ENCODE assay signal across 28 cellular contexts in genomic region chr12:57470286-57470969, GRCh38. TPM values are rescaled to one million over a fixed set of nuclear protein-coding genes. Genes with fewer than 3 reads are reported as not detected.
DNase-seq lines count a peak whose midpoint lies in the region; ATAC-seq, FAIRE-seq and TF ChIP-seq lines count a peak whose summit lies in the region.
"Had no signal": no experiment of that assay in that cellular context is flagged by ENCODE, and none has a peak within 500 bp of the region (broad histone marks: within the 10 kb centered on the region; RNA-seq: fewer than 3 reads in every experiment).

No MANE protein-coding gene starts in this region.

- no peak overlapping the region for H3K4ac ChIP-seq in neuronal stem cell (ENCODE audit: low read length)

- H2BK5ac ChIP-seq in neuronal stem cell (ENCODE audit: low read length) = no peak overlapping the region

- WGBS in neuronal stem cell (ENCODE audit: extremely low coverage in 2 of 2, insufficient read length in 2 of 2, insufficient replicate concordance in 1 of 2), 2 donors = no CpG with 5 or more reads among the region's 14 CpGs

- no peak for DNase-seq in CD4-positive, alpha-beta T cell
- DNase-seq in HTR-8/SVneo (ENCODE audit: insufficient read length, low spot score) (no peak), ecto neural progenitor cell (ENCODE audit: low spot score) (peak; percentile 40), neuronal stem cell (ENCODE audit: low spot score) (no peak), MM.1S (no peak)
- DNase-seq in CD4-positive, alpha-beta memory T cell = no peak
- DNase-seq: BE2C; Calu3; DMS153; MV-4-11; NCI-H1105 treated with DMSO at 0.1 percent for 48 hours; NCI-H2029 treated with DMSO at 0.1 percent for 48 hours; NCI-H226; NCI-H510A treated with DMSO at 0.1 percent for 48 hours; NCI-H748 treated with DMSO at 0.1 percent for 48 hours; NK-92 treated with Interleukin-12 subunit alpha and Interleukin-12 subunit beta, amount 100 ng/mL, for 24 hours; SJCRH30 had no signal

- H3K9ac ChIP-seq in neuronal stem cell (ENCODE audit: low read depth, low read length, poor library complexity) (no peak overlapping the region), MM.1S (ENCODE audit: low read length) (no peak overlapping the region)

- CTCF ChIA-PET in CD4-positive, alpha-beta T cell (lab: Charles Lee) = no interaction called here
- CTCF ChIA-PET in CD4-positive, alpha-beta memory T cell (lab: Charles Lee; ENCODE audit: partially characterized antibody) = interaction anchor here (0.7 to 1.7 kb wide), 3 partner anchors 9 to 150 kb away, joined by 3 to 7 read pairs (median 4); no protein-coding TSS in a partner anchor

- H3K27ac ChIP-seq in CD4-positive, alpha-beta T cell (ENCODE audit: low read depth, low read length) = peak overlapping the region; percentile 40
- H3K27ac ChIP-seq in neuronal stem cell (replicated peaks; ENCODE audit: low read length) = no peak overlapping the region
- H3K27ac ChIP-seq in MM.1S (ENCODE audit: low read length) = no peak overlapping the region
- H3K27ac ChIP-seq in CD4-positive, alpha-beta memory T cell (ENCODE audit: low read depth, low read length) = no peak overlapping the region
- H3K27ac ChIP-seq: A549, HL-60, SJCRH30 had no signal

- no peak for TF ChIP-seq CTCF in CD4-positive, alpha-beta T cell (IDR thresholded peaks at IDR 0.05)
- TF ChIP-seq CTCF in MM.1S (IDR thresholded peaks at IDR 0.05; ENCODE audit: low read length) = no peak

- peaks cover 62% of the 10 kb centered on the region for H3K4me1 Mint-ChIP-seq in CD4-positive, alpha-beta T cell (ENCODE audit: low read depth)
- H3K4me1 Mint-ChIP-seq in CD4-positive, alpha-beta memory T cell = peaks cover 22 to 45% (median 32%) of the 10 kb centered on the region in 4 donors

- no peak overlapping the region for H4K91ac ChIP-seq in neuronal stem cell (ENCODE audit: low read depth, low read length, poor library complexity)

- H3K4me3 ChIP-seq in neuronal stem cell (ENCODE audit: low read length in 2 of 2) = no peak overlapping the region
- no peak overlapping the region for H3K4me3 ChIP-seq in MM.1S (ENCODE audit: low read length)
- no peak overlapping the region for H3K4me3 ChIP-seq in CD4-positive, alpha-beta memory T cell (ENCODE audit: low read length in 2 of 2)
- H3K4me3 ChIP-seq: A549, SJCRH30 had no signal

- POLR2A ChIA-PET in CD4-positive, alpha-beta T cell (lab: Charles Lee) = interaction anchor here (0.9 to 2.7 kb wide), 3 partner anchors 9 to 11 kb away, joined by 3 to 9 read pairs (median 8); partner anchors contain the start of genes ARHGAP9 and GLI1
- POLR2A ChIA-PET in CD4-positive, alpha-beta memory T cell (lab: Charles Lee; ENCODE audit: partially characterized antibody) = interaction anchor here (0.8 to 3.5 kb wide), 6 partner anchors 7 to 284 kb away, joined by 3 to 22 read pairs (median 5); partner anchors contain the start of genes ARHGAP9, GLI1 and MARCHF9

- no peak overlapping the region for H2AK5ac ChIP-seq in neuronal stem cell (ENCODE audit: low read depth, low read length)

- H4K8ac ChIP-seq in neuronal stem cell (ENCODE audit: low read depth, low read length) = no peak overlapping the region

- no peaks in the 10 kb centered on the region for H3K4me1 ChIP-seq in neuronal stem cell (ENCODE audit: control insufficient read depth in 2 of 2, insufficient read depth in 1 of 2, low read depth in 1 of 2, low read length in 2 of 2)
- H3K4me1 ChIP-seq in MM.1S (ENCODE audit: low read length) = no peaks in the 10 kb centered on the region
- H3K4me1 ChIP-seq in CD4-positive, alpha-beta memory T cell (ENCODE audit: insufficient read depth, low read length) = peaks cover 42% of the 10 kb centered on the region
- H3K4me1 ChIP-seq: A549, BE2C, SJCRH30 had no signal

- intact Hi-C loops in CD4-positive, alpha-beta T cell (cut with DNase I, micrococcal nuclease) = no loop called here
- intact Hi-C loops in CD4-positive, alpha-beta memory T cell (cut with micrococcal nuclease) = no loop called here

- H3K36me3 ChIP-seq in neuronal stem cell (replicated peaks in 1 of 2; ENCODE audit: control insufficient read depth in 2 of 2, insufficient read depth in 2 of 2, low read length in 2 of 2) (no peaks in the 10 kb centered on the region), MM.1S (replicated peaks; ENCODE audit: insufficient read depth, low read length) (no peaks in the 10 kb centered on the region)
- peaks cover 59% of the 10 kb centered on the region for H3K36me3 ChIP-seq in CD4-positive, alpha-beta memory T cell (ENCODE audit: insufficient read depth, low read length)
- H3K36me3 ChIP-seq: BE2C had no signal

- ATAC-seq in CD4-positive, alpha-beta T cell (ENCODE audit: poor library complexity) = no peak
- ATAC-seq in GM21447 (IDR thresholded peaks at IDR 0.05; ENCODE audit: unreplicated experiment) = no peak
- ATAC-seq in HG03045 (IDR thresholded peaks at IDR 0.05; ENCODE audit: unreplicated experiment) = no peak
- ATAC-seq: A549, Panc1 had no signal

- H3K27ac Mint-ChIP-seq in CD4-positive, alpha-beta T cell = no peak overlapping the region
- H3K27ac Mint-ChIP-seq in CD4-positive, alpha-beta memory T cell = peak overlapping the region in 1 of 7 donors; percentile 77
- H3K27ac Mint-ChIP-seq: IgD-negative memory B cell had no signal

- no peaks in the 10 kb centered on the region for H3K27me3 Mint-ChIP-seq in CD4-positive, alpha-beta T cell
- no peaks in the 10 kb centered on the region for H3K27me3 Mint-ChIP-seq in CD4-positive, alpha-beta memory T cell
- H3K27me3 Mint-ChIP-seq: IgD-negative memory B cell had no signal

- H3K4me3 Mint-ChIP-seq in CD4-positive, alpha-beta T cell = no peak overlapping the region
- no peak overlapping the region for H3K4me3 Mint-ChIP-seq in CD4-positive, alpha-beta memory T cell
- H3K4me3 Mint-ChIP-seq: IgD-negative memory B cell had no signal

- peak overlapping the region; percentile 8 for H2BK15ac ChIP-seq in neuronal stem cell (ENCODE audit: low read length)

- H3K36me3 Mint-ChIP-seq in CD4-positive, alpha-beta T cell (ENCODE audit: low read depth) = peaks cover 75% of the 10 kb centered on the region
- H3K36me3 Mint-ChIP-seq in CD4-positive, alpha-beta memory T cell = peaks cover 44 to 56% of the 10 kb centered on the region in 2 donors

- no peaks in the 10 kb centered on the region for H3K9me3 ChIP-seq in CD4-positive, alpha-beta T cell (ENCODE audit: control insufficient read depth, low read length)
- peaks cover 2 to 4% of the 10 kb centered on the region in 2 donors for H3K9me3 ChIP-seq in neuronal stem cell (replicated peaks in 1 of 2; ENCODE audit: control insufficient read depth in 2 of 2, insufficient read depth in 1 of 2, low read depth in 1 of 2, low read length in 2 of 2)
- no peaks in the 10 kb centered on the region for H3K9me3 ChIP-seq in MM.1S (replicated peaks; ENCODE audit: insufficient read depth, low read length)
- H3K9me3 ChIP-seq in CD4-positive, alpha-beta memory T cell (ENCODE audit: control insufficient read depth in 1 of 2, low read length in 2 of 2) = no peaks in the 10 kb centered on the region
- H3K9me3 ChIP-seq: A549, BE2C, SJCRH30 had no signal

- peak; percentile 20 for FAIRE-seq in HTR-8/SVneo (lab: Jason Lieb, UNC)
- FAIRE-seq: A549, G401.6, GM12892, GM18507, H1 had no signal

- no peaks in the 10 kb centered on the region for H3K9me3 Mint-ChIP-seq in CD4-positive, alpha-beta T cell
- peaks cover 0 to 2% (median 0%) of the 10 kb centered on the region in 8 donors for H3K9me3 Mint-ChIP-seq in CD4-positive, alpha-beta memory T cell
- H3K9me3 Mint-ChIP-seq: IgD-negative memory B cell had no signal

- H2AFZ ChIP-seq in neuronal stem cell (ENCODE audit: low read length) = no peak overlapping the region
- no peak overlapping the region for H2AFZ ChIP-seq in MM.1S (ENCODE audit: low read length)

- H3F3A ChIP-seq in MM.1S (ENCODE audit: insufficient read depth, low read length) = no peaks in the 10 kb centered on the region

- H3K79me2 ChIP-seq in MM.1S (ENCODE audit: low read length) = no peaks in the 10 kb centered on the region

- H3K23ac ChIP-seq in neuronal stem cell (ENCODE audit: low read depth, low read length, poor library complexity) = no peak overlapping the region

- H3K79me1 ChIP-seq in neuronal stem cell (ENCODE audit: low read depth, low read length) = no peaks in the 10 kb centered on the region

- no peak overlapping the region for H2BK12ac ChIP-seq in neuronal stem cell (ENCODE audit: low read length)

- no peaks in the 10 kb centered on the region for H3K27me3 ChIP-seq in CD4-positive, alpha-beta T cell (ENCODE audit: control insufficient read depth, insufficient read depth, low read length)
- H3K27me3 ChIP-seq in neuronal stem cell (ENCODE audit: control insufficient read depth in 3 of 3, insufficient read depth in 3 of 3, low read depth in 1 of 3, low read length in 3 of 3) (peaks cover 7 to 31% (median 30%) of the 10 kb centered on the region in 3 experiments), MM.1S (replicated peaks; ENCODE audit: insufficient read depth, low read length) (peaks cover 30% of the 10 kb centered on the region)
- H3K27me3 ChIP-seq in CD4-positive, alpha-beta memory T cell (ENCODE audit: insufficient read depth, low read length) = no peaks in the 10 kb centered on the region
- H3K27me3 ChIP-seq: SJCRH30 had no signal

- H4K20me1 ChIP-seq in MM.1S (ENCODE audit: insufficient read depth, low read length) = no peaks in the 10 kb centered on the region

- H3K4me2 ChIP-seq in neuronal stem cell (ENCODE audit: insufficient read depth, low read length, poor library complexity, severe bottlenecking) = no peak overlapping the region
- H3K4me2 ChIP-seq in MM.1S (ENCODE audit: low read depth, low read length) = no peak overlapping the region
- H3K4me2 ChIP-seq: A549 had no signal

- H2BK120ac ChIP-seq in neuronal stem cell (ENCODE audit: low read depth, low read length) = no peak overlapping the region

- no peak overlapping the region for H3K18ac ChIP-seq in neuronal stem cell (ENCODE audit: low read length)

- H3K14ac ChIP-seq in neuronal stem cell (ENCODE audit: low read length) = no peak overlapping the region

- no peaks in the 10 kb centered on the region for H3K9me2 ChIP-seq in MM.1S (replicated peaks; ENCODE audit: insufficient read depth, low read length)

RNA-seq across cellular contexts. Expression of gene ARHGAP9, which starts 9.2 kb away (rescaled TPM):
- 100 to 1,000 TPM; 354 to 370 TPM for total RNA-seq in CD4-positive, alpha-beta T cell
- 0.01 TPM for polyA plus RNA-seq in neuronal stem cell (2013, experiment 1 of 2)
- 0.07 TPM for polyA plus RNA-seq in neuronal stem cell (2013, experiment 2 of 2)
- total RNA-seq in CD4-positive, alpha-beta memory T cell = 100 to 1,000 TPM; 266 to 278 TPM
- polyA plus RNA-seq in CD4-positive, alpha-beta memory T cell = 100 to 1,000 TPM; 206 to 216 TPM
- total RNA-seq: Calu3 had no signal

RNA-seq across cellular contexts. Expression of gene GLI1, which starts 10.8 kb away (rescaled TPM):
- total RNA-seq in CD4-positive, alpha-beta T cell = under 1 TPM; 0.31 to 0.85 TPM
- polyA plus RNA-seq in neuronal stem cell (2013, experiment 1 of 2) = 0.28 TPM
- polyA plus RNA-seq in neuronal stem cell (2013, experiment 2 of 2) = 0.03 TPM
- under 1 TPM; 0.30 to 0.35 TPM for total RNA-seq in CD4-positive, alpha-beta memory T cell
- not detected for polyA plus RNA-seq in CD4-positive, alpha-beta memory T cell

RNA-seq across cellular contexts. Expression of gene INHBE, which starts 15.3 kb away (rescaled TPM):
- total RNA-seq in CD4-positive, alpha-beta T cell = not detected
- polyA plus RNA-seq in neuronal stem cell (2013, experiment 1 of 2) = 0.24 TPM
- polyA plus RNA-seq in neuronal stem cell (2013, experiment 2 of 2) = 0.35 TPM
- not detected for total RNA-seq in CD4-positive, alpha-beta memory T cell
- polyA plus RNA-seq in CD4-positive, alpha-beta memory T cell = not detected
- polyA plus RNA-seq: IgD-negative memory B cell had no signal

RNA-seq across cellular contexts. Expression of gene MARS1, which starts 17.4 kb away (rescaled TPM):
- 100 to 1,000 TPM; 203 to 204 TPM for total RNA-seq in CD4-positive, alpha-beta T cell
- polyA plus RNA-seq in neuronal stem cell (2013, experiment 1 of 2) = 257 TPM
- polyA plus RNA-seq in neuronal stem cell (2013, experiment 2 of 2) = 269 TPM
- total RNA-seq in CD4-positive, alpha-beta memory T cell = 100 to 1,000 TPM; 224 to 242 TPM
- 100 to 1,000 TPM in 1 of 2 donors, 10 to 100 TPM in 1; 84.8 to 114 TPM for polyA plus RNA-seq in CD4-positive, alpha-beta memory T cell

RNA-seq across cellular contexts. Expression of gene INHBC, which starts 35.8 kb away (rescaled TPM):
- total RNA-seq in CD4-positive, alpha-beta T cell = under 1 TPM; 0.20 to 0.33 TPM
- 0.11 TPM for polyA plus RNA-seq in neuronal stem cell (2013, experiment 1 of 2)
- polyA plus RNA-seq in neuronal stem cell (2013, experiment 2 of 2) = 0.11 TPM
- not detected for total RNA-seq in CD4-positive, alpha-beta memory T cell
- not detected for polyA plus RNA-seq in CD4-positive, alpha-beta memory T cell
- total RNA-seq: Calu3, H1, HT-29 had no signal
- polyA plus RNA-seq: IgD-negative memory B cell had no signal
